In genomic region chr11:20054584-20054983, GRCh38 we compare ENCODE assay signal across 1 cellular context.
TF ChIP-seq lines count a peak whose summit lies in the region.

No MANE protein-coding gene starts in this region.

TF ChIP-seq in SK-N-SH, 30 proteins besides CTCF, POLR2A, EP300 and RAD21 (continued from another document):
- no peak for TF ChIP-seq REST (IDR thresholded peaks at IDR 0.05; ENCODE audit: low read depth, low read length)
- TF ChIP-seq MXI1 (IDR thresholded peaks at IDR 0.05; ENCODE audit: low read depth, low read length) = no peak
- TF ChIP-seq GATA2 (CRISPR knock-in tag; IDR thresholded peaks at IDR 0.05) = no peak
- TF ChIP-seq SIN3A (IDR thresholded peaks at IDR 0.05; ENCODE audit: borderline replicate concordance, low read depth, low read length) = no peak
- no peak for TF ChIP-seq TCF12 (IDR thresholded peaks at IDR 0.05)
- no peak for TF ChIP-seq MEF2A (IDR thresholded peaks at IDR 0.05; ENCODE audit: borderline replicate concordance, low read depth)
- TF ChIP-seq GABPA (IDR thresholded peaks at IDR 0.05; ENCODE audit: low read depth) = no peak
